Comparison of ENCODE assay signal across 17 cellular contexts in genomic region chr4:139962130-139962684, GRCh38.
DNase-seq lines count a peak whose midpoint lies in the region; ATAC-seq and TF ChIP-seq lines count a peak whose summit lies in the region.
"Had no signal": no experiment of that assay in that cellular context is flagged by ENCODE, and none has a peak within 500 bp of the region (broad histone marks: within the 10 kb centered on the region; RNA-seq: fewer than 3 reads in every experiment).

No MANE protein-coding gene starts in this region.

- intact Hi-C loops in body of pancreas (cut with DNase I): no loop called here

- no peaks in the 10 kb centered on the region for H3K36me3 Mint-ChIP-seq in nephron (ENCODE audit: low read depth)
- H3K36me3 Mint-ChIP-seq: IgD-negative memory B cell had no signal

- peak overlapping the region in 2 of 3 experiments; percentile 18 to 56 for H3K27ac Mint-ChIP-seq in nephron

- no peaks in the 10 kb centered on the region for H3K9me3 Mint-ChIP-seq in nephron

- TF ChIP-seq POLR2A in body of pancreas (IDR thresholded peaks at IDR 0.05): no peak

- H3K27me3 ChIP-seq in body of pancreas: no peaks in the 10 kb centered on the region

- peak overlapping the region; percentile 26 to 72 (median 59) for H3K27ac ChIP-seq in body of pancreas

- no peaks in the 10 kb centered on the region for H3K36me3 ChIP-seq in body of pancreas (replicated peaks in 1 of 2; ENCODE audit: insufficient read depth in 1 of 2, low read depth in 2 of 2)
- H3K36me3 ChIP-seq: HAP-1 had no signal

- H3K4me1 Mint-ChIP-seq in nephron: peaks cover 47% of the 10 kb centered on the region

- no peak overlapping the region for H3K4me3 Mint-ChIP-seq in nephron
- H3K4me3 Mint-ChIP-seq: IgD-negative memory B cell had no signal

- no peaks in the 10 kb centered on the region for H3K9me3 ChIP-seq in body of pancreas
- H3K9me3 ChIP-seq: HAP-1 had no signal

- no peak overlapping the region for H3K4me3 ChIP-seq in body of pancreas
- H3K4me3 ChIP-seq: HAP-1 had no signal

- H3K27me3 Mint-ChIP-seq in nephron (ENCODE audit: low read depth): no peaks in the 10 kb centered on the region

- peak; percentile 56 for DNase-seq in COR-L47 (lab: John Stamatoyannopoulos, UW)
- peak; percentile 78 for DNase-seq in NCI-H146 (lab: John Stamatoyannopoulos, UW)
- no peak for DNase-seq in body of pancreas
- DNase-seq in NK-92 (lab: John Stamatoyannopoulos, UW; ENCODE audit: unreplicated experiment): no peak
- no peak for DNase-seq in MV-4-11 (lab: John Stamatoyannopoulos, UW)
- DNase-seq: C1 segment of cervical spinal cord, NCI-H2029, NCI-H2227 treated with DMSO at 0.1 percent for 48 hours, NCI-H526 had no signal

- peaks cover 32% of the 10 kb centered on the region for H3K4me1 ChIP-seq in body of pancreas

- WGBS in body of pancreas, 2 donors: 5 to 23% methylated on average over 2 of the region's 2 CpGs

- TF ChIP-seq CTCF in body of pancreas (IDR thresholded peaks at IDR 0.05): no peak
- TF ChIP-seq CTCF in nephron (IDR thresholded peaks at IDR 0.05; ENCODE audit: unreplicated experiment in 3 of 3): no peak

- ATAC-seq in body of pancreas (peak; percentile 63), GM21390 (IDR thresholded peaks at IDR 0.05; ENCODE audit: unreplicated experiment) (no peak), GM19328 (IDR thresholded peaks at IDR 0.05; ENCODE audit: unreplicated experiment) (no peak)
- ATAC-seq: Panc1, Right ventricle myocardium inferior, SK-N-SH treated with all-trans-retinoic acid at 6 μM for 48 hours had no signal

Comparison
In these comparisons a context has a peak if more than half of its experiments do, and no peak if none do; other contexts are left out.
1. DNase-seq: peak in COR-L47 (single experiment) and NCI-H146 (single experiment); none in body of pancreas (0 of 4), NK-92 (single experiment) and MV-4-11 (single experiment).